Comparison of ENCODE assay signal across 9 cellular contexts in the genomic region with DNA sequence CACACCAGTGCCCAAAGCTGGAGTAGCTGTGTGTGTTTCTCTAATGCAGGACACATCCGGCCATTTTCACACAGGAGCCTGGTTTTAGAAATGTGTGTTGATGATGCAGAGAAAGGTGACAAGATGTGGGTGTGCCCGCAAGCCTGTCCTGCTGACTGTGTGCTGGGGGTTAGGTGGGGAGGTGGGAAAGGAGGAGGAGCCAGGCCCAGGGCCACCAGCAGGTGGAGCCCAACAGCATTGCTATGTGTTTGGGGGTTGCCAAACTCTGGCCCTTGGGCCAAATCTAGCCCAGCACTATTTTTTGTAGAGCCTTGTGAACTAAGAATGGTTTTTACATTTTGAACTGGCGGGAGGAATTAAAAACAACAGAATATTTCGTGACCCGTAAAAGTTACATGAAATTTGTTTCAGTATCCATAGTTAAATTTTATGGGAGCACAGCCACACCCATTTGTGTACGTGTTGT.
A peak's percentile ranks its signal among the peaks of the same experiment; 100 is the strongest.
DNase-seq lines count a peak whose midpoint lies in the region; ATAC-seq, FAIRE-seq and TF ChIP-seq lines count a peak whose summit lies in the region.
"Had no signal": no experiment of that assay in that cellular context is flagged by ENCODE, and none has a peak within 500 bp of the region (broad histone marks: within the 10 kb centered on the region; RNA-seq: fewer than 3 reads in every experiment).

No MANE protein-coding gene starts in this region.

- no peak overlapping the region for H3K4me3 Mint-ChIP-seq in T-helper 2 cell treated with Interferon-gamma antibody and Interleukin-4, amounts not matched to agents 5 μg/mL and 100 μg/mL, for 36 hours

- POLR2A ChIA-PET in HEK293T (lab: Yijun Ruan, JAX), result no interaction called here

- TF ChIP-seq POLR2A in upper lobe of left lung (IDR thresholded peaks at IDR 0.05), result no peak

- peak overlapping the region; percentile 13 for H3K27ac Mint-ChIP-seq in T-helper 2 cell treated with Interferon-gamma antibody and Interleukin-4, amounts not matched to agents 5 μg/mL and 100 μg/mL, for 36 hours

- intact Hi-C loops in mucosa of descending colon (cut with DNase I, micrococcal nuclease), result loop anchor here in 1 of 2 donors (10.0 kb wide), 1 partner anchor 54 kb away; no protein-coding TSS in a partner anchor

- no peaks in the 10 kb centered on the region for H3K27me3 Mint-ChIP-seq in T-helper 2 cell treated with Interferon-gamma antibody and Interleukin-4, amounts not matched to agents 5 μg/mL and 100 μg/mL, for 36 hours (ENCODE audit: low read depth)

- H3K27me3 ChIP-seq in bronchial epithelial cell (ENCODE audit: control insufficient read depth, insufficient read depth, low read length), result no peaks in the 10 kb centered on the region
- no peaks in the 10 kb centered on the region for H3K27me3 ChIP-seq in upper lobe of left lung
- H3K27me3 ChIP-seq: neutrophil had no signal

- H3K9me3 ChIP-seq in mucosa of descending colon, result no peaks in the 10 kb centered on the region
- no peaks in the 10 kb centered on the region for H3K9me3 ChIP-seq in upper lobe of left lung
- H3K9me3 ChIP-seq: neutrophil had no signal

- WGBS in upper lobe of left lung, 2 donors, result 79 to 87% methylated on average over 6 of the region's 6 CpGs

- H3K4me1 Mint-ChIP-seq in T-helper 2 cell treated with Interferon-gamma antibody and Interleukin-4, amounts not matched to agents 5 μg/mL and 100 μg/mL, for 36 hours (ENCODE audit: low read depth), result peaks cover 65% of the 10 kb centered on the region

- no peak for TF ChIP-seq EP300 in upper lobe of left lung (IDR thresholded peaks at IDR 0.05)

- H3K27ac ChIP-seq in upper lobe of left lung, result no peak overlapping the region
- H3K27ac ChIP-seq: neutrophil had no signal

- in situ Hi-C loops in Caki2 (cut with HindIII; ENCODE audit: low pct_unique_long_range_greater_than_20kb, low sequenced_read_pairs), result loop anchor here (25.0 kb wide), 1 partner anchor 232 kb away; no protein-coding TSS in a partner anchor

- H3K4me1 ChIP-seq in mucosa of descending colon (ENCODE audit: low read depth) (no peaks in the 10 kb centered on the region), upper lobe of left lung (peaks cover 11 to 52% (median 18%) of the 10 kb centered on the region in 4 donors)

- ATAC-seq in mucosa of descending colon (peak; percentile 65), upper lobe of left lung (ENCODE audit: low FRiP score in 2 of 2) (peak in 1 of 2 donors; percentile 51), GM18498 (IDR thresholded peaks at IDR 0.05; ENCODE audit: unreplicated experiment) (no peak)

- H3K36me3 ChIP-seq in bronchial epithelial cell (ENCODE audit: control insufficient read depth, insufficient read depth, low read length) (no peaks in the 10 kb centered on the region), mucosa of descending colon (ENCODE audit: low read depth) (no peaks in the 10 kb centered on the region), upper lobe of left lung (no peaks in the 10 kb centered on the region)
- H3K36me3 ChIP-seq: neutrophil had no signal

- no peak for FAIRE-seq in bronchial epithelial cell (lab: Jason Lieb, UNC)

- peaks cover 3% of the 10 kb centered on the region for H3K9me3 Mint-ChIP-seq in T-helper 2 cell treated with Interferon-gamma antibody and Interleukin-4, amounts not matched to agents 5 μg/mL and 100 μg/mL, for 36 hours

- H3K36me3 Mint-ChIP-seq in T-helper 2 cell treated with Interferon-gamma antibody and Interleukin-4, amounts not matched to agents 5 μg/mL and 100 μg/mL, for 36 hours (ENCODE audit: low read depth), result peaks cover 2% of the 10 kb centered on the region

- no peak overlapping the region for H3K4me3 ChIP-seq in bronchial epithelial cell (ENCODE audit: low read depth, low read length)
- H3K4me3 ChIP-seq in mucosa of descending colon, result no peak overlapping the region
- no peak overlapping the region for H3K4me3 ChIP-seq in upper lobe of left lung

- DNase-seq in Caki2 (ENCODE audit: low read depth), result peak; percentile 31
- DNase-seq in HEK293T (ENCODE audit: extremely low spot score), result peak; percentile 35
- DNase-seq in T-helper 2 cell treated with Interferon-gamma antibody and Interleukin-4, amounts not matched to agents 5 μg/mL and 100 μg/mL, for 36 hours (ENCODE audit: low spot score), result peak; percentile 55
- DNase-seq in bronchial epithelial cell (ENCODE audit: low read depth), result peak; percentile 31
- DNase-seq in mucosa of descending colon, result peak in 1 of 3 donors; percentile 30
- DNase-seq in upper lobe of left lung, result peak in 1 of 2 donors; percentile 63
- no peak for DNase-seq in DMS153 treated with DMSO at 0.1 percent for 48 hours (lab: John Stamatoyannopoulos, UW; ENCODE audit: unreplicated experiment)

- TF ChIP-seq CTCF in bronchial epithelial cell (IDR thresholded peaks at IDR 0.05; ENCODE audit: insufficient read depth, low read length, severe bottlenecking) (peak; percentile 68), mucosa of descending colon (IDR thresholded peaks at IDR 0.05) (no peak), upper lobe of left lung (IDR thresholded peaks at IDR 0.05) (peak in 5 of 6 experiments; percentile 27 to 64 (median 43))

- CTCF ChIA-PET in HEK293T (lab: Yijun Ruan, JAX), result interaction anchor here (0.7 to 2.1 kb wide), 3 partner anchors 9 to 38 kb away, joined by 3 to 8 read pairs (median 3); no protein-coding TSS in a partner anchor

TF ChIP-seq in HEK293T, 16 proteins besides CTCF, POLR2A, EP300 and RAD21:
- TF ChIP-seq LEF1 (IDR thresholded peaks at IDR 0.05; ENCODE audit: borderline replicate concordance) (no peak), FOXM1 (IDR thresholded peaks at IDR 0.05; ENCODE audit: borderline replicate concordance) (no peak), TARDBP (IDR thresholded peaks at IDR 0.05) (no peak), NFRKB (IDR thresholded peaks at IDR 0.05) (no peak)
